In genomic region chr6:158570681-158570962, GRCh38 we compare ENCODE assay signal across 30 cellular contexts. TPM values are rescaled to one million over a fixed set of nuclear protein-coding genes. Genes with fewer than 3 reads are reported as not detected.
DNase-seq lines count a peak whose midpoint lies in the region; ATAC-seq lines count a peak whose summit lies in the region.
"Had no signal": no experiment of that assay in that cellular context is flagged by ENCODE, and none has a peak within 500 bp of the region (broad histone marks: within the 10 kb centered on the region; RNA-seq: fewer than 3 reads in every experiment).

No MANE protein-coding gene starts in this region.

- no peak for ATAC-seq in activated naive CD8-positive, alpha-beta T cell treated with anti-CD3 and anti-CD28 coated beads, Interleukin-2, amount 50 U/mL, for 24 hours
- no peak for ATAC-seq in central memory CD8-positive, alpha-beta T cell (replicated peaks; ENCODE audit: extremely low read depth, poor library complexity, severe bottlenecking)
- ATAC-seq in HG03280 (IDR thresholded peaks at IDR 0.05; ENCODE audit: unreplicated experiment) = no peak
- no peak for ATAC-seq in HG03439 (IDR thresholded peaks at IDR 0.05; ENCODE audit: unreplicated experiment)
- ATAC-seq: activated CD4-positive, alpha-beta T cell treated with anti-CD3 and anti-CD28 coated beads for 36 hours; left colon; stimulated activated naive B cell treated with anti-CD40 and anti-IgM and Interleukin-4, amounts not matched to agents 10 μg/mL and 1 μg/mL and 100 μg/mL, for 72 hours had no signal

- no peaks in the 10 kb centered on the region for H3K27me3 Mint-ChIP-seq in activated naive CD8-positive, alpha-beta T cell treated with anti-CD3 and anti-CD28 coated beads for 36 hours
- H3K27me3 Mint-ChIP-seq in activated naive CD8-positive, alpha-beta T cell treated with anti-CD3 and anti-CD28 coated beads, Interleukin-2, amount 50 U/mL, for 24 hours = no peaks in the 10 kb centered on the region
- no peaks in the 10 kb centered on the region for H3K27me3 Mint-ChIP-seq in central memory CD8-positive, alpha-beta T cell
- H3K27me3 Mint-ChIP-seq: activated CD4-positive, alpha-beta T cell treated with anti-CD3 and anti-CD28 coated beads for 36 hours; activated naive CD8-positive, alpha-beta T cell; activated T-cell treated with anti-CD3 and anti-CD28 coated beads, Interleukin-2, amount 50 U/mL, for 24 hours; CD4-positive, alpha-beta memory T cell; stimulated activated naive B cell treated with anti-CD40 and anti-IgM and Interleukin-4, amounts not matched to agents 10 μg/mL and 1 μg/mL and 100 μg/mL, for 72 hours had no signal

- DNase-seq in NCI-H1417 (lab: John Stamatoyannopoulos, UW) (peak; percentile 10 to 55 (median 41)), NCI-H1417 treated with DMSO at 0.1 percent for 48 hours (lab: John Stamatoyannopoulos, UW) (no peak), NOMO-1 treated with dmso at 0.1 percent for 144 hours (lab: John Stamatoyannopoulos, UW; ENCODE audit: unreplicated experiment) (no peak)
- no peak for DNase-seq in activated naive CD8-positive, alpha-beta T cell treated with anti-CD3 and anti-CD28 coated beads for 36 hours
- no peak for DNase-seq in activated naive CD8-positive, alpha-beta T cell treated with anti-CD3 and anti-CD28 coated beads, Interleukin-2, amount 50 U/mL, for 24 hours
- DNase-seq in central memory CD8-positive, alpha-beta T cell (ENCODE audit: low spot score in 2 of 2) = no peak
- DNase-seq: 8988T; activated CD4-positive, alpha-beta T cell treated with anti-CD3 and anti-CD28 coated beads for 36 hours; activated effector memory CD4-positive, alpha-beta T cell treated with anti-CD3 and anti-CD28 coated beads, Interleukin-2, amount 50 U/mL, for 16 hours; activated T-cell treated with anti-CD3 and anti-CD28 coated beads, Interleukin-2, amount 50 U/mL, for 24 hours; aorta; CD4-positive, alpha-beta memory T cell; colonic mucosa; effector memory CD4-positive, alpha-beta T cell; hypothalamus; IMR-90; left colon; NCI-H1048; NCI-H2081; NCI-H510A treated with DMSO at 0.1 percent for 48 hours; ovary; retina; SHP77; stimulated activated naive B cell treated with anti-CD40 and anti-IgM and Interleukin-4, amounts not matched to agents 10 μg/mL and 1 μg/mL and 100 μg/mL, for 72 hours; substantia nigra; trophoblast cell had no signal

- no peaks in the 10 kb centered on the region for H3K9me3 Mint-ChIP-seq in activated naive CD8-positive, alpha-beta T cell treated with anti-CD3 and anti-CD28 coated beads for 36 hours
- H3K9me3 Mint-ChIP-seq in activated naive CD8-positive, alpha-beta T cell treated with anti-CD3 and anti-CD28 coated beads, Interleukin-2, amount 50 U/mL, for 24 hours = no peaks in the 10 kb centered on the region
- no peaks in the 10 kb centered on the region for H3K9me3 Mint-ChIP-seq in central memory CD8-positive, alpha-beta T cell
- H3K9me3 Mint-ChIP-seq: activated T-cell treated with anti-CD3 and anti-CD28 coated beads, Interleukin-2, amount 50 U/mL, for 24 hours; CD4-positive, alpha-beta memory T cell; nephron; stimulated activated naive B cell treated with anti-CD40 and anti-IgM and Interleukin-4, amounts not matched to agents 10 μg/mL and 1 μg/mL and 100 μg/mL, for 72 hours had no signal

- H3K4me3 Mint-ChIP-seq in activated naive CD8-positive, alpha-beta T cell treated with anti-CD3 and anti-CD28 coated beads for 36 hours = no peak overlapping the region
- no peak overlapping the region for H3K4me3 Mint-ChIP-seq in activated naive CD8-positive, alpha-beta T cell treated with anti-CD3 and anti-CD28 coated beads, Interleukin-2, amount 50 U/mL, for 24 hours
- H3K4me3 Mint-ChIP-seq in central memory CD8-positive, alpha-beta T cell = no peak overlapping the region
- H3K4me3 Mint-ChIP-seq: activated CD4-positive, alpha-beta T cell treated with anti-CD3 and anti-CD28 coated beads for 36 hours; activated naive CD8-positive, alpha-beta T cell; activated T-cell treated with anti-CD3 and anti-CD28 coated beads, Interleukin-2, amount 50 U/mL, for 24 hours; nephron; stimulated activated naive B cell treated with anti-CD40 and anti-IgM and Interleukin-4, amounts not matched to agents 10 μg/mL and 1 μg/mL and 100 μg/mL, for 72 hours had no signal

- H3K27ac Mint-ChIP-seq in activated naive CD8-positive, alpha-beta T cell treated with anti-CD3 and anti-CD28 coated beads for 36 hours = peak overlapping the region; percentile 26
- no peak overlapping the region for H3K27ac Mint-ChIP-seq in activated naive CD8-positive, alpha-beta T cell treated with anti-CD3 and anti-CD28 coated beads, Interleukin-2, amount 50 U/mL, for 24 hours
- peak overlapping the region; percentile 56 for H3K27ac Mint-ChIP-seq in central memory CD8-positive, alpha-beta T cell (ENCODE audit: low read depth)
- H3K27ac Mint-ChIP-seq: activated CD4-positive, alpha-beta T cell treated with anti-CD3 and anti-CD28 coated beads for 36 hours; activated naive CD8-positive, alpha-beta T cell; activated T-cell treated with anti-CD3 and anti-CD28 coated beads, Interleukin-2, amount 50 U/mL, for 24 hours; nephron; stimulated activated naive B cell treated with anti-CD40 and anti-IgM and Interleukin-4, amounts not matched to agents 10 μg/mL and 1 μg/mL and 100 μg/mL, for 72 hours had no signal

- peaks cover 49% of the 10 kb centered on the region for H3K4me1 Mint-ChIP-seq in activated naive CD8-positive, alpha-beta T cell treated with anti-CD3 and anti-CD28 coated beads for 36 hours
- H3K4me1 Mint-ChIP-seq in activated naive CD8-positive, alpha-beta T cell treated with anti-CD3 and anti-CD28 coated beads, Interleukin-2, amount 50 U/mL, for 24 hours = peaks cover 66% of the 10 kb centered on the region
- H3K4me1 Mint-ChIP-seq in central memory CD8-positive, alpha-beta T cell = peaks cover 79% of the 10 kb centered on the region

- H3K36me3 Mint-ChIP-seq in activated naive CD8-positive, alpha-beta T cell treated with anti-CD3 and anti-CD28 coated beads for 36 hours = peaks cover 34% of the 10 kb centered on the region
- H3K36me3 Mint-ChIP-seq in activated naive CD8-positive, alpha-beta T cell treated with anti-CD3 and anti-CD28 coated beads, Interleukin-2, amount 50 U/mL, for 24 hours (ENCODE audit: low read depth) = peaks cover 25% of the 10 kb centered on the region
- H3K36me3 Mint-ChIP-seq in central memory CD8-positive, alpha-beta T cell (ENCODE audit: insufficient read depth) = peaks cover 15% of the 10 kb centered on the region

RNA-seq across cellular contexts. Expression of gene TMEM181, which starts 10.7 kb away (rescaled TPM):
- total RNA-seq in activated naive CD8-positive, alpha-beta T cell treated with anti-CD3 and anti-CD28 coated beads for 36 hours = 10 to 100 TPM; 10.1 to 10.5 TPM

Comparison
In these comparisons a context has a peak if more than half of its experiments do, and no peak if none do; other contexts are left out.
1. DNase-seq: peak in NCI-H1417 (3 of 3); none in NCI-H1417 treated with DMSO at 0.1 percent for 48 hours (single experiment), activated naive CD8-positive, alpha-beta T cell treated with anti-CD3 and anti-CD28 coated beads for 36 hours (single experiment), activated naive CD8-positive, alpha-beta T cell treated with anti-CD3 and anti-CD28 coated beads, Interleukin-2, amount 50 U/mL, for 24 hours (single experiment), central memory CD8-positive, alpha-beta T cell (0 of 2) and NOMO-1 treated with dmso at 0.1 percent for 144 hours (single experiment).